In genomic region chrX:20229155-20229554, GRCh38 we compare ENCODE assay signal across 9 cellular contexts.
"Had no signal": no experiment of that assay in that cellular context is flagged by ENCODE, and none has a peak within 500 bp of the region (broad histone marks: within the 10 kb centered on the region; RNA-seq: fewer than 3 reads in every experiment).

No MANE protein-coding gene starts in this region.

- FAIRE-seq: K562 had no signal

- ATAC-seq: HCT116, K562 had no signal

- H3K27ac Mint-ChIP-seq: HFFc6 had no signal

- H3K4me3 Mint-ChIP-seq: HFFc6 had no signal

- H3K9me3 Mint-ChIP-seq: HFFc6 had no signal

- H3K9me3 ChIP-seq: HAP-1 had no signal

- DNase-seq: GM23248, GOT3, H7, HFFc6, IMR-90, KG1 had no signal
